In genomic region chr4:20251061-20251795, GRCh38 we compare ENCODE assay signal across 8 cellular contexts. TPM values are rescaled to one million over a fixed set of nuclear protein-coding genes. Genes with fewer than 3 reads are reported as not detected.
DNase-seq lines count a peak whose midpoint lies in the region; ATAC-seq, FAIRE-seq and TF ChIP-seq lines count a peak whose summit lies in the region.

No MANE protein-coding gene starts in this region.

- H2BK120ac ChIP-seq in neuronal stem cell (ENCODE audit: low read depth, low read length): no peak overlapping the region

- H3K4ac ChIP-seq in neuronal stem cell (ENCODE audit: low read length): no peak overlapping the region

- H2BK5ac ChIP-seq in neuronal stem cell (ENCODE audit: low read length): no peak overlapping the region

- H2BK12ac ChIP-seq in neuronal stem cell (ENCODE audit: low read length): no peak overlapping the region

- H3K4me2 ChIP-seq in neuronal stem cell (ENCODE audit: insufficient read depth, low read length, poor library complexity, severe bottlenecking): peak overlapping the region; percentile 99

- peak overlapping the region; percentile 80 for H3K9ac ChIP-seq in neuronal stem cell (ENCODE audit: low read depth, low read length, poor library complexity)

- H3K23ac ChIP-seq in neuronal stem cell (ENCODE audit: low read depth, low read length, poor library complexity): no peak overlapping the region

- no peaks in the 10 kb centered on the region for H3K79me1 ChIP-seq in neuronal stem cell (ENCODE audit: low read depth, low read length)

- peaks cover 7 to 23% of the 10 kb centered on the region in 2 donors for H3K4me1 ChIP-seq in neuronal stem cell (ENCODE audit: control insufficient read depth in 2 of 2, insufficient read depth in 1 of 2, low read depth in 1 of 2, low read length in 2 of 2)

- no peak overlapping the region for H2BK15ac ChIP-seq in neuronal stem cell (ENCODE audit: low read length)

- H3K27me3 ChIP-seq in neuronal stem cell (ENCODE audit: control insufficient read depth in 3 of 3, insufficient read depth in 3 of 3, low read depth in 1 of 3, low read length in 3 of 3): peaks cover 0 to 39% (median 26%) of the 10 kb centered on the region in 3 experiments

- no CpG with 5 or more reads among the region's 35 CpGs for WGBS in neuronal stem cell (ENCODE audit: extremely low coverage in 2 of 2, insufficient read length in 2 of 2, insufficient replicate concordance in 1 of 2), 2 donors

- peak overlapping the region; percentile 98 for H2AFZ ChIP-seq in neuronal stem cell (ENCODE audit: low read length)

- no peak overlapping the region for H2AK5ac ChIP-seq in neuronal stem cell (ENCODE audit: low read depth, low read length)

- H4K91ac ChIP-seq in neuronal stem cell (ENCODE audit: low read depth, low read length, poor library complexity): no peak overlapping the region

- DNase-seq in choroid plexus epithelial cell (ENCODE audit: low read depth) (peak; percentile 42), neuronal stem cell (ENCODE audit: low spot score) (no peak), DMS153 treated with DMSO at 0.1 percent for 48 hours (lab: John Stamatoyannopoulos, UW; ENCODE audit: unreplicated experiment) (no peak), dedifferentiated amniotic fluid mesenchymal stem cell (ENCODE audit: extremely low spot score) (no peak), RCC 7860 (ENCODE audit: low spot score) (no peak)
- no peak for DNase-seq in activated CD4-positive, alpha-beta T cell treated with anti-CD3 and anti-CD28 coated beads, Interleukin-2, amount 50 U/mL, for 48 hours

- H3K9me3 ChIP-seq in neuronal stem cell (replicated peaks in 1 of 2; ENCODE audit: control insufficient read depth in 2 of 2, insufficient read depth in 1 of 2, low read depth in 1 of 2, low read length in 2 of 2): no peaks in the 10 kb centered on the region

- H3K4me3 ChIP-seq in choroid plexus epithelial cell (ENCODE audit: low read depth, low read length) (peak overlapping the region; percentile 73), neuronal stem cell (ENCODE audit: low read length in 2 of 2) (peak overlapping the region; percentile 75 to 84)

- H3K14ac ChIP-seq in neuronal stem cell (ENCODE audit: low read length): no peak overlapping the region

- no peak for TF ChIP-seq CTCF in choroid plexus epithelial cell (conservative IDR thresholded peaks at IDR 0.05; ENCODE audit: low read depth, low read length)

- no peak overlapping the region for H4K8ac ChIP-seq in neuronal stem cell (ENCODE audit: low read depth, low read length)

- no peak for FAIRE-seq in RCC 7860 (lab: Jason Lieb, UNC)

- peak; percentile 9 for ATAC-seq in GM18868 (IDR thresholded peaks at IDR 0.05; ENCODE audit: unreplicated experiment)
- peak; percentile 6 for ATAC-seq in HG03342 (IDR thresholded peaks at IDR 0.05; ENCODE audit: unreplicated experiment)

- no peak overlapping the region for H3K27ac ChIP-seq in neuronal stem cell (replicated peaks; ENCODE audit: low read length)

- no peaks in the 10 kb centered on the region for H3K36me3 ChIP-seq in neuronal stem cell (replicated peaks in 1 of 2; ENCODE audit: control insufficient read depth in 2 of 2, insufficient read depth in 2 of 2, low read length in 2 of 2)

- H3K18ac ChIP-seq in neuronal stem cell (ENCODE audit: low read length): peak overlapping the region; percentile 90

RNA-seq across cellular contexts. Expression of gene SLIT2, which starts 0.5 kb away (rescaled TPM):
- 0.73 TPM for polyA plus RNA-seq in neuronal stem cell (2013, experiment 1 of 2)
- polyA plus RNA-seq in neuronal stem cell (2013, experiment 2 of 2): 0.82 TPM
